ENCODE assay signal across 13 cellular contexts in genomic region chr15:38557855-38558713, GRCh38. TPM values are rescaled to one million over a fixed set of nuclear protein-coding genes. Genes with fewer than 3 reads are reported as not detected.
DNase-seq lines count a peak whose midpoint lies in the region; ATAC-seq and TF ChIP-seq lines count a peak whose summit lies in the region.
"Had no signal": no experiment of that assay in that cellular context is flagged by ENCODE, and none has a peak within 500 bp of the region (broad histone marks: within the 10 kb centered on the region; RNA-seq: fewer than 3 reads in every experiment).

No MANE protein-coding gene starts in this region.

- H3K36me3 ChIP-seq in CD8-positive, alpha-beta memory T cell (ENCODE audit: insufficient read depth, low read length) = peaks cover 25% of the 10 kb centered on the region
- no peaks in the 10 kb centered on the region for H3K36me3 ChIP-seq in upper lobe of right lung

- POLR2A ChIA-PET in CD8-positive, alpha-beta memory T cell (lab: Charles Lee) = no interaction called here

- H3K27me3 Mint-ChIP-seq in CD8-positive, alpha-beta memory T cell = no peaks in the 10 kb centered on the region
- H3K27me3 Mint-ChIP-seq in activated T-helper 1 cell treated with anti-CD3 and anti-CD28 coated beads, Interleukin-12 subunit alpha, Interleukin-12 subunit beta, Interleukin-2, Interleukin-4 antibody, amounts not matched to agents 30 ng/mL and 10 ng/mL and 1 ng/mL, durations not matched to agents 14 hours and 24 hours and 36 hours (ENCODE audit: insufficient read depth) = no peaks in the 10 kb centered on the region
- no peaks in the 10 kb centered on the region for H3K27me3 Mint-ChIP-seq in naive B cell

- peaks cover 96 to 100% (median 99%) of the 10 kb centered on the region in 3 donors for H3K4me1 Mint-ChIP-seq in CD8-positive, alpha-beta memory T cell
- peaks cover 100% of the 10 kb centered on the region for H3K4me1 Mint-ChIP-seq in activated T-helper 1 cell treated with anti-CD3 and anti-CD28 coated beads, Interleukin-12 subunit alpha, Interleukin-12 subunit beta, Interleukin-2, Interleukin-4 antibody, amounts not matched to agents 30 ng/mL and 10 ng/mL and 1 ng/mL, durations not matched to agents 14 hours and 24 hours and 36 hours (ENCODE audit: low read depth)
- peaks cover 28 to 67% (median 39%) of the 10 kb centered on the region in 3 donors for H3K4me1 Mint-ChIP-seq in naive B cell

- intact Hi-C loops in activated T-helper 1 cell treated with anti-CD3 and anti-CD28 coated beads, Interleukin-12 subunit alpha, Interleukin-12 subunit beta, Interleukin-2, Interleukin-4 antibody, amounts not matched to agents 30 ng/mL and 10 ng/mL and 1 ng/mL, durations not matched to agents 14 hours and 24 hours and 36 hours (cut with micrococcal nuclease) = loop anchor here (1.0 to 10.0 kb wide), 4 partner anchors 11 to 1227 kb away; partner anchors contain the start of gene FSIP1
- intact Hi-C loops in upper lobe of right lung (cut with DNase I) = no loop called here

- no peaks in the 10 kb centered on the region for H3K9me3 ChIP-seq in CD8-positive, alpha-beta memory T cell (ENCODE audit: low read length)
- no peaks in the 10 kb centered on the region for H3K9me3 ChIP-seq in upper lobe of right lung

- H3K27ac ChIP-seq in CD8-positive, alpha-beta memory T cell (ENCODE audit: low read depth, low read length) = no peak overlapping the region
- no peak overlapping the region for H3K27ac ChIP-seq in upper lobe of right lung
- H3K27ac ChIP-seq: C4-2B, KMS-11 had no signal

- no peaks in the 10 kb centered on the region for H3K9me3 Mint-ChIP-seq in CD8-positive, alpha-beta memory T cell
- no peaks in the 10 kb centered on the region for H3K9me3 Mint-ChIP-seq in activated T-helper 1 cell treated with anti-CD3 and anti-CD28 coated beads, Interleukin-12 subunit alpha, Interleukin-12 subunit beta, Interleukin-2, Interleukin-4 antibody, amounts not matched to agents 30 ng/mL and 10 ng/mL and 1 ng/mL, durations not matched to agents 14 hours and 24 hours and 36 hours
- no peaks in the 10 kb centered on the region for H3K9me3 Mint-ChIP-seq in naive B cell

- TF ChIP-seq POLR2A in GM19099 (IDR thresholded peaks at IDR 0.05; ENCODE audit: extremely low read depth, insufficient read length, low read depth) = peak; percentile 11

- in situ Hi-C loops in KBM-7 (cut with MboI; ENCODE audit: low pct_unique_long_range_greater_than_20kb, low sequenced_read_pairs) = no loop called here

- H3K36me3 Mint-ChIP-seq in CD8-positive, alpha-beta memory T cell = peaks cover 9 to 96% (median 38%) of the 10 kb centered on the region in 3 donors
- H3K36me3 Mint-ChIP-seq in activated T-helper 1 cell treated with anti-CD3 and anti-CD28 coated beads, Interleukin-12 subunit alpha, Interleukin-12 subunit beta, Interleukin-2, Interleukin-4 antibody, amounts not matched to agents 30 ng/mL and 10 ng/mL and 1 ng/mL, durations not matched to agents 14 hours and 24 hours and 36 hours (ENCODE audit: low read depth) = peaks cover 81% of the 10 kb centered on the region
- H3K36me3 Mint-ChIP-seq in naive B cell = peaks cover 11 to 17% of the 10 kb centered on the region in 2 donors

- H3K4me3 Mint-ChIP-seq in CD8-positive, alpha-beta memory T cell = peak overlapping the region; percentile 51 to 99 (median 97)
- peak overlapping the region; percentile 96 for H3K4me3 Mint-ChIP-seq in activated T-helper 1 cell treated with anti-CD3 and anti-CD28 coated beads, Interleukin-12 subunit alpha, Interleukin-12 subunit beta, Interleukin-2, Interleukin-4 antibody, amounts not matched to agents 30 ng/mL and 10 ng/mL and 1 ng/mL, durations not matched to agents 14 hours and 24 hours and 36 hours
- H3K4me3 Mint-ChIP-seq in naive B cell = peak overlapping the region in 5 of 8 donors; percentile 2 to 85 (median 77)

- DNase-seq in CD8-positive, alpha-beta memory T cell = peak in 1 of 5 donors; percentile 32
- no peak for DNase-seq in activated T-helper 1 cell treated with anti-CD3 and anti-CD28 coated beads, Interleukin-12 subunit alpha, Interleukin-12 subunit beta, Interleukin-2, Interleukin-4 antibody, amounts not matched to agents 30 ng/mL and 10 ng/mL and 1 ng/mL, durations not matched to agents 14 hours and 24 hours and 36 hours (ENCODE audit: low spot score)
- no peak for DNase-seq in naive B cell
- no peak for DNase-seq in upper lobe of right lung
- no peak for DNase-seq in KBM-7
- DNase-seq: erythroblast, NCI-H187 treated with DMSO at 0.1 percent for 48 hours, NCI-H526 treated with DMSO at 0.1 percent for 48 hours had no signal

- peak; percentile 21 to 37 for ATAC-seq in naive B cell (ENCODE audit: low read depth in 2 of 2)
- no peak for ATAC-seq in upper lobe of right lung
- no peak for ATAC-seq in GM19395 (IDR thresholded peaks at IDR 0.05; ENCODE audit: unreplicated experiment)
- ATAC-seq in HG02885 (IDR thresholded peaks at IDR 0.05; ENCODE audit: poor library complexity, unreplicated experiment) = no peak

- no peak for TF ChIP-seq CTCF in upper lobe of right lung (IDR thresholded peaks at IDR 0.05)

- H3K4me1 ChIP-seq in CD8-positive, alpha-beta memory T cell (ENCODE audit: insufficient read depth, low read length) = peaks cover 98% of the 10 kb centered on the region
- no peaks in the 10 kb centered on the region for H3K4me1 ChIP-seq in upper lobe of right lung

- H3K4me3 ChIP-seq in CD8-positive, alpha-beta memory T cell (ENCODE audit: low read length) = peak overlapping the region; percentile 10
- H3K4me3 ChIP-seq in upper lobe of right lung = no peak overlapping the region

- CTCF ChIA-PET in CD8-positive, alpha-beta memory T cell (lab: Charles Lee) = interaction anchor here (1.5 to 8.4 kb wide), 5 partner anchors 125 to 141 kb away, joined by 4 to 153 read pairs (median 7); no protein-coding TSS in a partner anchor

- peak overlapping the region; percentile 80 to 98 (median 89) for H3K27ac Mint-ChIP-seq in CD8-positive, alpha-beta memory T cell
- peak overlapping the region; percentile 93 for H3K27ac Mint-ChIP-seq in activated T-helper 1 cell treated with anti-CD3 and anti-CD28 coated beads, Interleukin-12 subunit alpha, Interleukin-12 subunit beta, Interleukin-2, Interleukin-4 antibody, amounts not matched to agents 30 ng/mL and 10 ng/mL and 1 ng/mL, durations not matched to agents 14 hours and 24 hours and 36 hours
- peak overlapping the region; percentile 22 to 94 (median 72) for H3K27ac Mint-ChIP-seq in naive B cell

- no peaks in the 10 kb centered on the region for H3K27me3 ChIP-seq in CD8-positive, alpha-beta memory T cell (ENCODE audit: insufficient read depth, low read length, poor library complexity, severe bottlenecking)
- H3K27me3 ChIP-seq in upper lobe of right lung = no peaks in the 10 kb centered on the region

RNA-seq across cellular contexts. Expression of gene RASGRP1, which starts 6.5 kb away (rescaled TPM):
- 10 to 100 TPM; 64.7 to 67.9 TPM for total RNA-seq in CD8-positive, alpha-beta memory T cell
- 90.9 TPM for polyA plus RNA-seq in CD8-positive, alpha-beta memory T cell
- 106 and 110 TPM in 2 replicates for total RNA-seq in activated T-helper 1 cell treated with anti-CD3 and anti-CD28 coated beads, Interleukin-12 subunit alpha, Interleukin-12 subunit beta, Interleukin-2, Interleukin-4 antibody, amounts not matched to agents 30 ng/mL and 10 ng/mL and 1 ng/mL, durations not matched to agents 14 hours and 24 hours and 36 hours
- polyA plus RNA-seq in naive B cell (ENCODE audit: low read depth in 6 of 6) = 10 to 100 TPM in 3 of 6 donors, 1 to 10 TPM in 3; 2.9 to 23.4 (median 10.2) TPM
- total RNA-seq in upper lobe of right lung = 9.4 TPM

Comparison
In these comparisons a context has a peak if more than half of its experiments do, and no peak if none do; other contexts are left out.
1. ATAC-seq: peak in naive B cell (2 of 2); none in upper lobe of right lung (single experiment), GM19395 (single experiment) and HG02885 (single experiment).
2. Peak in every context shown above with its lines, with median percentiles within 50 percentile points of each other: H3K27ac Mint-ChIP-seq and H3K4me3 Mint-ChIP-seq.